17 cellular contexts compared by ENCODE assay signal in the genomic region with DNA sequence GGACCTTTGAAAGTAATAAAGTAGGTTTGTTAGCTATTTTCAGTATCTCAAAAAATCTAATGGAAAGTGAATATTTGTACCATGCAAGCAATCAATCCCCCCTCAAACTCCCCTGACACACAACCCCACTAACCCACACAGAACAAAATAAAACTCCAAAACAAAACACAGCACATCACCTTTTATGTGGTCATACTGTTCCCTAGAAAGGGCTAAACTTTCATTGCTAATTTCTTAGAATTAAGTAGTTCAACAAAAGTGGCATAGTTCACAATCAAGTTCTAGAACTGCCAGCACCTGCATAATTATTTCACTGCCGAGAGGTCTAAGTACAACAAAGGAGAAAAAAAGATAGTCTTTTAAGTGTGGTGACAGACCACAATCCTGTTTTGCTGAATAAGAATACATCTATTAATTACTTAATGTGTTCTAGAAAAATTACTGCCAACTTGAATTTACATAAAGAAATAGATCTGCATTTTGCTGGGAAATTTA. TPM values are rescaled to one million over a fixed set of nuclear protein-coding genes. Genes with fewer than 3 reads are reported as not detected.
DNase-seq lines count a peak whose midpoint lies in the region; ATAC-seq, FAIRE-seq and TF ChIP-seq lines count a peak whose summit lies in the region.
"Had no signal": no experiment of that assay in that cellular context is flagged by ENCODE, and none has a peak within 500 bp of the region (broad histone marks: within the 10 kb centered on the region; RNA-seq: fewer than 3 reads in every experiment).

No MANE protein-coding gene starts in this region.

- H3K27ac ChIP-seq in A549 (no peak overlapping the region), GM23248 (peak overlapping the region; percentile 24; the same call in 1 of the 2 replicates), endodermal cell (ENCODE audit: low read depth, low read length) (no peak overlapping the region)
- H3K27ac ChIP-seq in CD4-positive, alpha-beta T cell (ENCODE audit: low read depth, low read length): no peak overlapping the region
- H3K27ac ChIP-seq: C4-2B had no signal

- no peak for DNase-seq in A549 (ENCODE audit: low read depth in 1 of 2, low spot score in 1 of 2)
- no peak for DNase-seq in CD4-positive, alpha-beta T cell
- no peak for DNase-seq in GM23248
- DNase-seq in T-helper 17 cell: no peak
- DNase-seq in endodermal cell: no peak
- DNase-seq in sciatic nerve (ENCODE audit: low spot score): no peak
- DNase-seq: BE2C, DMS153, DMS79 treated with DMSO at 0.1 percent for 48 hours, GDM1, KG1 had no signal

- H3K36me3 Mint-ChIP-seq in CD4-positive, alpha-beta T cell (ENCODE audit: low read depth): peaks cover 16% of the 10 kb centered on the region
- H3K36me3 Mint-ChIP-seq in T-helper 17 cell (ENCODE audit: low read depth) (no peaks in the 10 kb centered on the region), endodermal cell (ENCODE audit: low read depth) (peaks cover 6% of the 10 kb centered on the region)
- H3K36me3 Mint-ChIP-seq: IgD-negative memory B cell had no signal

- no peaks in the 10 kb centered on the region for H3K27me3 ChIP-seq in CD4-positive, alpha-beta T cell (ENCODE audit: control insufficient read depth, insufficient read depth, low read length)
- H3K27me3 ChIP-seq in GM23248 (replicated peaks; ENCODE audit: insufficient read depth) (no peaks in the 10 kb centered on the region), endodermal cell (ENCODE audit: control insufficient read depth, insufficient read depth, low read length, poor library complexity, severe bottlenecking) (no peaks in the 10 kb centered on the region)
- H3K27me3 ChIP-seq: BE2C had no signal

- H3K4me1 Mint-ChIP-seq in CD4-positive, alpha-beta T cell (ENCODE audit: low read depth): peaks cover 37% of the 10 kb centered on the region
- peaks cover 15% of the 10 kb centered on the region for H3K4me1 Mint-ChIP-seq in T-helper 17 cell
- peaks cover 6% of the 10 kb centered on the region for H3K4me1 Mint-ChIP-seq in endodermal cell

- CTCF ChIA-PET in A549 (lab: Yijun Ruan, JAX): no interaction called here
- CTCF ChIA-PET in CD4-positive, alpha-beta T cell (lab: Charles Lee): no interaction called here

- no peaks in the 10 kb centered on the region for H3K9me3 Mint-ChIP-seq in CD4-positive, alpha-beta T cell
- no peaks in the 10 kb centered on the region for H3K9me3 Mint-ChIP-seq in endodermal cell
- H3K9me3 Mint-ChIP-seq: IgD-negative memory B cell had no signal

- H4K20me1 ChIP-seq in GM23248 (ENCODE audit: insufficient read depth): no peaks in the 10 kb centered on the region

- in situ Hi-C loops in GM23248 (cut with MboI): no loop called here

- H3K36me3 ChIP-seq in GM23248 (ENCODE audit: low read depth) (no peaks in the 10 kb centered on the region), endodermal cell (ENCODE audit: control insufficient read depth, insufficient read depth, low read length) (peaks cover 12% of the 10 kb centered on the region)
- H3K36me3 ChIP-seq: BE2C had no signal

- peaks cover 12% of the 10 kb centered on the region; the same call in 1 of the 2 replicates for H3F3A ChIP-seq in GM23248 (ENCODE audit: insufficient read depth)

- H3K9ac ChIP-seq in GM23248 (no peak overlapping the region), endodermal cell (ENCODE audit: extremely low read depth, low read length, poor library complexity, severe bottlenecking) (no peak overlapping the region)

- no peaks in the 10 kb centered on the region for H3K9me3 ChIP-seq in A549
- H3K9me3 ChIP-seq in CD4-positive, alpha-beta T cell (ENCODE audit: control insufficient read depth, low read length): no peaks in the 10 kb centered on the region
- no peaks in the 10 kb centered on the region for H3K9me3 ChIP-seq in GM23248 (ENCODE audit: low read depth)
- H3K9me3 ChIP-seq in T-helper 17 cell (ENCODE audit: control insufficient read depth, low read length, poor library complexity, severe bottlenecking): no peaks in the 10 kb centered on the region
- H3K9me3 ChIP-seq in endodermal cell (ENCODE audit: control insufficient read depth, low read length): no peaks in the 10 kb centered on the region
- H3K9me3 ChIP-seq: BE2C had no signal

- H3K4me1 ChIP-seq in A549: peaks cover 7% of the 10 kb centered on the region; the same call in 1 of the 3 replicates
- peaks cover 24% of the 10 kb centered on the region for H3K4me1 ChIP-seq in GM23248 (ENCODE audit: insufficient read depth)
- H3K4me1 ChIP-seq in endodermal cell (ENCODE audit: control insufficient read depth, insufficient read depth, low read length): no peaks in the 10 kb centered on the region
- H3K4me1 ChIP-seq: BE2C had no signal

- no peak for TF ChIP-seq EP300 in A549 (IDR thresholded peaks at IDR 0.05)

- H3K9me2 ChIP-seq in GM23248 (ENCODE audit: insufficient read depth): no peaks in the 10 kb centered on the region

- no peak for ATAC-seq in A549
- no peak for ATAC-seq in CD4-positive, alpha-beta T cell (ENCODE audit: poor library complexity)
- ATAC-seq in T-helper 17 cell: peak; percentile 21
- ATAC-seq in HG02981 (IDR thresholded peaks at IDR 0.05; ENCODE audit: unreplicated experiment): no peak
- ATAC-seq in sciatic nerve: no peak
- ATAC-seq in GM18867 (IDR thresholded peaks at IDR 0.05; ENCODE audit: unreplicated experiment): no peak
- ATAC-seq: HCT116 had no signal

- 91% methylated on average over 1 of the region's 1 CpG for WGBS in A549 (ENCODE audit: missing lambda C conversion rate)
- 94 to 100% methylated on average over 1 of the region's 1 CpG for WGBS in GM23248 (ENCODE audit: low coverage in 1 of 2, low lambda C conversion rate in 2 of 2, missing lambda C conversion rate in 2 of 2), 2 experiments
- no CpG with 5 or more reads among the region's 1 CpG for WGBS in endodermal cell (ENCODE audit: insufficient coverage in 1 of 2, insufficient read length in 1 of 2), 2 experiments

- no peak for TF ChIP-seq POLR2A in A549 (IDR thresholded peaks at IDR 0.05; ENCODE audit: low read length)

- intact Hi-C loops in CD4-positive, alpha-beta T cell (cut with DNase I, micrococcal nuclease): no loop called here
- intact Hi-C loops in sciatic nerve (cut with DNase I): no loop called here

- H3K4me2 ChIP-seq in A549 (no peak overlapping the region), GM23248 (ENCODE audit: unreplicated experiment) (peak overlapping the region; percentile 27)

- H3K4me3 Mint-ChIP-seq in CD4-positive, alpha-beta T cell: no peak overlapping the region
- H3K4me3 Mint-ChIP-seq in T-helper 17 cell: no peak overlapping the region
- no peak overlapping the region for H3K4me3 Mint-ChIP-seq in endodermal cell
- H3K4me3 Mint-ChIP-seq: IgD-negative memory B cell had no signal

- H3K27me3 Mint-ChIP-seq in CD4-positive, alpha-beta T cell: no peaks in the 10 kb centered on the region
- H3K27me3 Mint-ChIP-seq in T-helper 17 cell (no peaks in the 10 kb centered on the region), endodermal cell (ENCODE audit: insufficient read depth) (no peaks in the 10 kb centered on the region)
- H3K27me3 Mint-ChIP-seq: IgD-negative memory B cell had no signal

- FAIRE-seq in A549 (lab: Jason Lieb, UNC): peak; percentile 18
- FAIRE-seq: GM12892 had no signal

- POLR2A ChIA-PET in A549 (lab: Yijun Ruan, JAX): no interaction called here
- POLR2A ChIA-PET in CD4-positive, alpha-beta T cell (lab: Charles Lee): no interaction called here

- no peak for TF ChIP-seq CTCF in A549 (IDR thresholded peaks at IDR 0.05)
- TF ChIP-seq CTCF in CD4-positive, alpha-beta T cell (IDR thresholded peaks at IDR 0.05): no peak
- no peak for TF ChIP-seq CTCF in endodermal cell (conservative IDR thresholded peaks at IDR 0.05)

- H3K4me3 ChIP-seq in A549: no peak overlapping the region
- H3K4me3 ChIP-seq in GM23248: no peak overlapping the region
- H3K4me3 ChIP-seq in endodermal cell (ENCODE audit: low read length): no peak overlapping the region

- TF ChIP-seq RAD21 in A549 (conservative IDR thresholded peaks at IDR 0.05 in 1 of 2, IDR thresholded peaks at IDR 0.05 in 1 of 2): no peak

- H3K27ac Mint-ChIP-seq in CD4-positive, alpha-beta T cell: peak overlapping the region; percentile 60
- peak overlapping the region; percentile 69 for H3K27ac Mint-ChIP-seq in T-helper 17 cell
- H3K27ac Mint-ChIP-seq in endodermal cell: no peak overlapping the region
- H3K27ac Mint-ChIP-seq: IgD-negative memory B cell had no signal

- H3K79me2 ChIP-seq in GM23248 (ENCODE audit: insufficient read depth): peaks cover 97% of the 10 kb centered on the region

- H2AFZ ChIP-seq in GM23248: no peak overlapping the region

TF ChIP-seq in A549, 52 proteins besides CTCF, POLR2A, EP300 and RAD21:
- TF ChIP-seq HDAC2 (IDR thresholded peaks at IDR 0.05) (no peak), HOXB13 (CRISPR knock-in tag; IDR thresholded peaks at IDR 0.05; ENCODE audit: low read depth) (no peak), FOSL2 (IDR thresholded peaks at IDR 0.05) (no peak), FOSL2 (CRISPR knock-in tag; IDR thresholded peaks at IDR 0.05) (no peak), JUN (IDR thresholded peaks at IDR 0.05) (no peak), ZNF302 (CRISPR knock-in tag; IDR thresholded peaks at IDR 0.05) (no peak), CBX2 (IDR thresholded peaks at IDR 0.05; ENCODE audit: borderline replicate concordance, low read depth) (no peak), EHF (CRISPR knock-in tag; IDR thresholded peaks at IDR 0.05) (no peak)
- TF ChIP-seq, protein P1, sequence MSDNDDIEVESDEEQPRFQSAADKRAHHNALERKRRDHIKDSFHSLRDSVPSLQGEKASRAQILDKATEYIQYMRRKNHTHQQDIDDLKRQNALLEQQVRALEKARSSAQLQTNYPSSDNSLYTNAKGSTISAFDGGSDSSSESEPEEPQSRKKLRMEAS (IDR thresholded peaks at IDR 0.05): no peak

RNA-seq across cellular contexts. Expression of gene AMMECR1, which starts 58.8 kb away (rescaled TPM):
- polyA plus RNA-seq in A549 (2011; rRNA removed) (12.6 and 13.7 TPM in 2 replicates), A549 (2017; fragmentation: RNase III; extraction: RNeasy Plus Mini Kit Qiagen cat#74134 plus additional on column Dnase treatment) (7.9 to 8.9 TPM (median 8.1 TPM) in 3 replicates), GM23248 (2016; fragmentation: Nextera tagmentation; extraction: Ambion mirVana) (15.3 and 18.3 TPM in 2 replicates)
- 3.9 and 4.2 TPM in 2 replicates for polyA plus RNA-seq in A549 (2012; cell fraction: cytosol; rRNA removed)
- polyA plus RNA-seq in A549 (2012; cell fraction: nucleus; rRNA removed): 4.0 and 4.4 TPM in 2 replicates
- 5.2 and 9.6 TPM in 2 replicates for polyA minus RNA-seq in A549 (2011; rRNA and poly(A)+ RNA removed)
- 1 to 10 TPM; 7.8 to 7.9 TPM for total RNA-seq in CD4-positive, alpha-beta T cell
- total RNA-seq in GM23248 (2014; rRNA removed; shearing (Covaris generic)): 17.1 and 17.2 TPM in 2 replicates
- total RNA-seq in T-helper 17 cell (10 to 100 TPM; 15.4 to 17.4 TPM), endodermal cell (10 to 100 TPM; 26.8 to 62.2 TPM), sciatic nerve (2.9 TPM)
- polyA plus RNA-seq in endodermal cell (2013, experiment 1 of 2): 12.2 TPM
- 12.2 TPM for polyA plus RNA-seq in endodermal cell (2013, experiment 2 of 2)
